16 cellular contexts compared by ENCODE assay signal in the genomic region with DNA sequence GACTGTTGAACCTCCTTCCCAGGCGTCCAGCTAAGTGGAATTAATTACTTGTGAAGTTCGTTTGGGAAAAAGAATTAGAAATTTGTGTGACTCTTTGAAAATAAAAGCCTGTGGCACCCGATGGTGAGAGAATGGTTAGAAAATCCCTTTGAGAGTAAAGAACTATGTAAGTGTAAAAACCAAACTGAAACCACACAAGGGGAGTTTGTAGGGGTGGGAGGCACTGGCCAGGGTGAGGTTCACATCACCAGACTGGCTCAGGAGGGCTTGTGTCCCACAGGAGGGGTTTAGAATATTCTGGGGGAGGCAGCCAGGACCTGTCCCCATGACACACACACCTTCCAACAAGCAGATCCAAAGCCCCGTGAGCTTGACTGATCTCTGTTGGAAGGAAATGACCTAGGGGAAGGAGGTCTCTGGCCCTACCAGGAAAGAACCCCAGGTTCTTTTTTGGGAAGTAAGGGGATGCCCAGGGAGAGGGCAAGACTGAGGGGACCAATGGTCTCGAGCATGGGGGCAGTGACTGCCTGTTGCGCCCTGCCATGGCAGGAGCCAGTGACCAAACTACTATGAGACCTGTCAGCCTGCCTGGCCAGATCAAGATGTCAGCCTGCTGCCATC. TPM values are rescaled to one million over a fixed set of nuclear protein-coding genes. Genes with fewer than 3 reads are reported as not detected.
DNase-seq lines count a peak whose midpoint lies in the region; ATAC-seq and TF ChIP-seq lines count a peak whose summit lies in the region.
"Had no signal": no experiment of that assay in that cellular context is flagged by ENCODE, and none has a peak within 500 bp of the region (broad histone marks: within the 10 kb centered on the region; RNA-seq: fewer than 3 reads in every experiment).

No MANE protein-coding gene starts in this region.

- H3K27ac ChIP-seq in mesenchymal stem cell (ENCODE audit: low read length, poor library complexity, severe bottlenecking) (no peak overlapping the region), brain microvascular endothelial cell (no peak overlapping the region)

- H3K4me3 ChIP-seq in mesenchymal stem cell (ENCODE audit: insufficient read depth in 1 of 2, low read depth in 1 of 2, low read length in 2 of 2), result no peak overlapping the region
- no peak overlapping the region for H3K4me3 ChIP-seq in brain microvascular endothelial cell (ENCODE audit: low read depth, low read length)

- H2BK15ac ChIP-seq in mesenchymal stem cell (ENCODE audit: low read depth, poor library complexity, severe bottlenecking), result no peak overlapping the region

- no peak overlapping the region for H2BK12ac ChIP-seq in mesenchymal stem cell (ENCODE audit: low read length in 2 of 2)

- DNase-seq in mesenchymal stem cell (no peak), brain microvascular endothelial cell (no peak), SIG-M5 treated with dmso at 0.1 percent for 504 hours (lab: John Stamatoyannopoulos, UW; ENCODE audit: unreplicated experiment) (no peak), activated T-cell treated with anti-CD3 and anti-CD28 coated beads for 4 hours (no peak)
- DNase-seq: C1 segment of cervical spinal cord; DMS79 treated with DMSO at 0.1 percent for 48 hours; effector memory CD8-positive, alpha-beta T cell; naive B cell; NCI-H1048; NK-92 treated with Interleukin-12 subunit alpha and Interleukin-12 subunit beta, amount 100 ng/mL, for 24 hours; SHP77 treated with DMSO at 0.1 percent for 48 hours; trophoblast cell had no signal

- no peak for TF ChIP-seq CTCF in brain microvascular endothelial cell (IDR thresholded peaks at IDR 0.05; ENCODE audit: low read depth, low read length, missing control alignments)

- in situ Hi-C loops in brain microvascular endothelial cell (cut with HindIII; ENCODE audit: low pct_ligation_motif_present, low sequenced_read_pairs), result loop anchor here (25.0 kb wide), 1 partner anchor 363 kb away; no protein-coding TSS in a partner anchor

- peaks cover 7% of the 10 kb centered on the region for H3K79me1 ChIP-seq in mesenchymal stem cell (replicated peaks; ENCODE audit: low read length, poor library complexity, severe bottlenecking)

- no peak overlapping the region for H2BK120ac ChIP-seq in mesenchymal stem cell (ENCODE audit: low read depth, low read length)

- no peak overlapping the region for H2AFZ ChIP-seq in mesenchymal stem cell (ENCODE audit: low read depth, low read length)

- H3K4ac ChIP-seq in mesenchymal stem cell (ENCODE audit: low read depth in 1 of 2, low read length in 2 of 2), result no peak overlapping the region

- H3K14ac ChIP-seq in mesenchymal stem cell (ENCODE audit: low read length in 2 of 2), result no peak overlapping the region

- 94% methylated on average over 6 of the region's 6 CpGs for WGBS in mesenchymal stem cell

- H3K23ac ChIP-seq in mesenchymal stem cell (ENCODE audit: low read length in 2 of 2), result no peak overlapping the region

- no peak overlapping the region for H4K8ac ChIP-seq in mesenchymal stem cell (ENCODE audit: low read length)

- no peaks in the 10 kb centered on the region for H3K9me3 ChIP-seq in mesenchymal stem cell (ENCODE audit: control insufficient read depth, low read length)

- H3K27me3 ChIP-seq in mesenchymal stem cell (ENCODE audit: control insufficient read depth in 1 of 2, insufficient read depth in 1 of 2, low read length in 2 of 2), result peaks cover 7 to 10% of the 10 kb centered on the region in 2 experiments
- H3K27me3 ChIP-seq in brain microvascular endothelial cell (replicated peaks), result no peaks in the 10 kb centered on the region

- H3K36me3 ChIP-seq in mesenchymal stem cell (ENCODE audit: control insufficient read depth in 1 of 2, insufficient read depth in 2 of 2, low read depth in 1 of 2, low read length in 2 of 2), result peaks cover 7 to 20% of the 10 kb centered on the region in 2 experiments
- no peaks in the 10 kb centered on the region for H3K36me3 ChIP-seq in brain microvascular endothelial cell (replicated peaks)

- H2BK5ac ChIP-seq in mesenchymal stem cell (ENCODE audit: low read depth, low read length, poor library complexity, severe bottlenecking), result no peak overlapping the region

- no peak overlapping the region for H3K4me2 ChIP-seq in mesenchymal stem cell (ENCODE audit: low read length, poor library complexity, severe bottlenecking)

- H3K9ac ChIP-seq in mesenchymal stem cell (ENCODE audit: low read length), result no peak overlapping the region

- no peak overlapping the region for H2AK5ac ChIP-seq in mesenchymal stem cell (ENCODE audit: low read length, severe bottlenecking)

- H3K4me1 ChIP-seq in mesenchymal stem cell (ENCODE audit: control insufficient read depth, insufficient read depth, low read depth, low read length), result peaks cover 15% of the 10 kb centered on the region

- no peak overlapping the region for H3K18ac ChIP-seq in mesenchymal stem cell (ENCODE audit: low read depth in 1 of 2, low read length in 2 of 2)

- peak overlapping the region; percentile 31 for H4K91ac ChIP-seq in mesenchymal stem cell (ENCODE audit: low read length)

- ATAC-seq in GM18498 (IDR thresholded peaks at IDR 0.05; ENCODE audit: unreplicated experiment) (peak; percentile 29), GM19351 (IDR thresholded peaks at IDR 0.05; ENCODE audit: unreplicated experiment) (peak; percentile 27), HG03039 (IDR thresholded peaks at IDR 0.05; ENCODE audit: unreplicated experiment) (peak; percentile 34), GM21423 (IDR thresholded peaks at IDR 0.05; ENCODE audit: unreplicated experiment) (no peak)
- ATAC-seq: effector memory CD8-positive, alpha-beta T cell had no signal

RNA-seq across cellular contexts. Expression of gene SPATA24, which starts 4.3 kb away (rescaled TPM):
- 7.3 TPM for polyA plus RNA-seq in mesenchymal stem cell (2013, experiment 1 of 2)
- polyA plus RNA-seq in mesenchymal stem cell (2013, experiment 2 of 2), result 6.5 TPM

RNA-seq across cellular contexts. Expression of gene PROB1, which starts 4.7 kb away (rescaled TPM):
- polyA plus RNA-seq in mesenchymal stem cell (2013, experiment 1 of 2), result 0.76 TPM
- polyA plus RNA-seq in mesenchymal stem cell (2013, experiment 2 of 2), result 0.82 TPM

RNA-seq across cellular contexts. Expression of gene MZB1, which starts 9.9 kb away (rescaled TPM):
- not detected for polyA plus RNA-seq in mesenchymal stem cell (2013, experiment 1 of 2)
- polyA plus RNA-seq in mesenchymal stem cell (2013, experiment 2 of 2), result not detected

RNA-seq across cellular contexts. Expression of gene SLC23A1, which starts 16.5 kb away (rescaled TPM):
- polyA plus RNA-seq in mesenchymal stem cell (2013, experiment 1 of 2), result not detected
- not detected for polyA plus RNA-seq in mesenchymal stem cell (2013, experiment 2 of 2)

RNA-seq across cellular contexts. Expression of gene DNAJC18, which starts 39.7 kb away (rescaled TPM):
- 14.4 TPM for polyA plus RNA-seq in mesenchymal stem cell (2013, experiment 1 of 2)
- 17.7 TPM for polyA plus RNA-seq in mesenchymal stem cell (2013, experiment 2 of 2)
